1 cellular context compared by ENCODE assay signal in the genomic region with DNA sequence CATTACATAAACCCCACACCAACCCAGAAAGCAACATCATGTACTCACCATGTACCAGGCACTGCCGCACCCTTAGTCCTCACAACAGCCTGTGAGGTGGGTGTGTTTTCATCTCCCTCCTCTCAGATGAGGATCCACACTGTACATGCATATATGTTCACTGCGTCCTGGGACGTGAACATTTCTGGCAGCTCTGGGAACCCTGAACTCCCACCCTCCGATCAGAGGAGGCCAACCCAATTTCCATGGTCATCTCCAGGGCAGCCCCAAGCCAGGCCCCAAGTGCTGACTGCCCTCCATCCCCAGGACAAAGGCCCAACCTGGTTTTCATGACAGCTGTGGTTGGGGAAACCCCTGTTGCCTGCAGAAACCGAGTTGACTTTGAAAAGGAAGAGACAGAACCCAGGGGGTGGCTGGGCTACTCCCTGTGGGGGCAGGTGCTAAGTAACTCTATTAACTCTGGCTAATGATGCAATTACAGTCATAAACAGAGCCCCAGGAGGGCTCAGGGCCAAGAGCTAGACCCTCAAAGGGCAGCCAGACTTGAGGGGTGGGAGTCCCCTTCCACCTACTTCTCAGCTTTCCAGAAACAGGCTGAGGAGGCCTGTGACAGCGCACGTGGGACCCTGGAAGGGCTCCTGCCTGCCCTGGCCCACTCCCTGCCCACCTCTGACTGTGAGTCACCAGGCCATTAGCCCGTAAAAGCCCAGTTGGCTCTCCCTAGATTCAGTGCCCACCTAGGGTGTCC.
TF ChIP-seq lines count a peak whose summit lies in the region.

No MANE protein-coding gene starts in this region.

TF ChIP-seq in A549, 52 proteins besides CTCF, POLR2A, EP300 and RAD21:
- no peak for TF ChIP-seq HDAC2 (IDR thresholded peaks at IDR 0.05)
- TF ChIP-seq SMC3 (IDR thresholded peaks at IDR 0.05), result no peak
- TF ChIP-seq RFX5 (IDR thresholded peaks at IDR 0.05), result no peak
- TF ChIP-seq JUN (IDR thresholded peaks at IDR 0.05), result no peak
- TF ChIP-seq, protein P1, sequence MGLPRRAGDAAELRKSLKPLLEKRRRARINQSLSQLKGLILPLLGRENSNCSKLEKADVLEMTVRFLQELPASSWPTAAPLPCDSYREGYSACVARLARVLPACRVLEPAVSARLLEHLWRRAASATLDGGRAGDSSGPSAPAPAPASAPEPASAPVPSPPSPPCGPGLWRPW (IDR thresholded peaks at IDR 0.05), result no peak
- TF ChIP-seq, protein P2, sequence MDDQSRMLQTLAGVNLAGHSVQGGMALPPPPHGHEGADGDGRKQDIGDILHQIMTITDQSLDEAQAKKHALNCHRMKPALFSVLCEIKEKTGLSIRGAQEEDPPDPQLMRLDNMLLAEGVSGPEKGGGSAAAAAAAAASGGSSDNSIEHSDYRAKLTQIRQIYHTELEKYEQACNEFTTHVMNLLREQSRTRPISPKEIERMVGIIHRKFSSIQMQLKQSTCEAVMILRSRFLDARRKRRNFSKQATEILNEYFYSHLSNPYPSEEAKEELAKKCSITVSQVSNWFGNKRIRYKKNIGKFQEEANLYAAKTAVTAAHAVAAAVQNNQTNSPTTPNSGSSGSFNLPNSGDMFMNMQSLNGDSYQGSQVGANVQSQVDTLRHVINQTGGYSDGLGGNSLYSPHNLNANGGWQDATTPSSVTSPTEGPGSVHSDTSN (IDR thresholded peaks at IDR 0.05), result no peak
- TF ChIP-seq, protein P3, sequence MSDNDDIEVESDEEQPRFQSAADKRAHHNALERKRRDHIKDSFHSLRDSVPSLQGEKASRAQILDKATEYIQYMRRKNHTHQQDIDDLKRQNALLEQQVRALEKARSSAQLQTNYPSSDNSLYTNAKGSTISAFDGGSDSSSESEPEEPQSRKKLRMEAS (IDR thresholded peaks at IDR 0.05), result no peak
- TF ChIP-seq, protein P4, sequence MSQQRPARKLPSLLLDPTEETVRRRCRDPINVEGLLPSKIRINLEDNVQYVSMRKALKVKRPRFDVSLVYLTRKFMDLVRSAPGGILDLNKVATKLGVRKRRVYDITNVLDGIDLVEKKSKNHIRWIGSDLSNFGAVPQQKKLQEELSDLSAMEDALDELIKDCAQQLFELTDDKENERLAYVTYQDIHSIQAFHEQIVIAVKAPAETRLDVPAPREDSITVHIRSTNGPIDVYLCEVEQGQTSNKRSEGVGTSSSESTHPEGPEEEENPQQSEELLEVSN (IDR thresholded peaks at IDR 0.05; ENCODE audit: borderline replicate concordance, low read depth), result no peak
- no peak for TF ChIP-seq KDM5A (IDR thresholded peaks at IDR 0.05)
- no peak for TF ChIP-seq CEBPB (IDR thresholded peaks at IDR 0.05)
- no peak for TF ChIP-seq GATA3 (IDR thresholded peaks at IDR 0.05; ENCODE audit: borderline replicate concordance)
- TF ChIP-seq MYC (IDR thresholded peaks at IDR 0.05; ENCODE audit: borderline replicate concordance, low read length), result no peak
- no peak for TF ChIP-seq ZSCAN20 (CRISPR knock-in tag; IDR thresholded peaks at IDR 0.05)
- no peak for TF ChIP-seq FOXS1 (CRISPR knock-in tag; IDR thresholded peaks at IDR 0.05)
- TF ChIP-seq POLR2AphosphoS2 (conservative IDR thresholded peaks at IDR 0.05; ENCODE audit: low read length), result no peak
- no peak for TF ChIP-seq TFCP2L1 (CRISPR knock-in tag; IDR thresholded peaks at IDR 0.05)
- TF ChIP-seq FOSB (CRISPR knock-in tag; IDR thresholded peaks at IDR 0.05), result no peak
